ENCODE assay signal across 12 cellular contexts in the genomic region with DNA sequence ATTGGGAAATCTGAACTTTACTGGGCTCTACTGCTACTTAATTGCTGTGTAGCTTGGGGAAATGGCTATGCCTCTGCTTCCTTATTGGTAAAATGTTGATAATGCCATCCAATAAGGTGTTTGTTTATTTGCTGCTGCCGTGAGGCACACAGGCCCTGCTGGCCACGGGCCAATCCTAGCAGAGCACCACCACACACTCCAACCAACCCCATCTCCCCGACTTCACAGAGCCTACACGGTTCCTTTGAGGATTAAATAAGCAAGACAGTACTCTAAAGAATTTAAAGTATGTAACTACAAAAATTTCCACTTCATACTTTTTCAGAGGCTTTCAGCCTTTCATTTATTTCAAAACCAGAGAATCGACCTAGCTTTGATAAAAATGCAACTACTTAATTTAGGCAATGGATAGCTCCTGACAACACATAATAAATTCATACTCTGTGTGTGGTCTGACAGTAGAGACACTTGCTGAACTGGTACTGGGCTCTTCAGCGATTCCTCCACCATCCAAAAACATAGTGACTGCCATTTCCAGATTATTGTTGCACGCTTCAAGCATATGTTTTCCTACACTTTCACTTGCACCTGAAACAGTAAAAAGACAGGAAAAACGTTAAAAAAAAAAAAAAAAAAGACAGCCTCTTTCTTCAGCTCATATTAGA. TPM values are rescaled to one million over a fixed set of nuclear protein-coding genes. Genes with fewer than 3 reads are reported as not detected.
DNase-seq lines count a peak whose midpoint lies in the region; ATAC-seq and TF ChIP-seq lines count a peak whose summit lies in the region.
"Had no signal": no experiment of that assay in that cellular context is flagged by ENCODE, and none has a peak within 500 bp of the region (broad histone marks: within the 10 kb centered on the region; RNA-seq: fewer than 3 reads in every experiment).

No MANE protein-coding gene starts in this region.

- ATAC-seq in GM23338 (peak; percentile 66), GM21381 (IDR thresholded peaks at IDR 0.05; ENCODE audit: unreplicated experiment) (no peak)
- ATAC-seq: upper lobe of right lung had no signal

- H3K27ac ChIP-seq in ACC112 (ENCODE audit: low read depth, low read length) (peak overlapping the region; percentile 30; the same call in 1 of the 2 replicates), GM23338 (ENCODE audit: low read depth) (no peak overlapping the region)
- H3K27ac ChIP-seq: skin epidermis, upper lobe of right lung had no signal

- H2AFZ ChIP-seq in ACC112 (ENCODE audit: low read length, unreplicated experiment): no peak overlapping the region
- no peak overlapping the region for H2AFZ ChIP-seq in GM23338

- H3K9me3 Mint-ChIP-seq in GM23338: peaks cover 18% of the 10 kb centered on the region

- H3K4me2 ChIP-seq in GM23338: no peak overlapping the region

- no peak overlapping the region for H3K27ac Mint-ChIP-seq in GM23338

- H3K79me2 ChIP-seq in ACC112 (ENCODE audit: control insufficient read depth, insufficient read depth, low read length, unreplicated experiment): peaks cover 44% of the 10 kb centered on the region
- H3K79me2 ChIP-seq in GM23338 (replicated peaks; ENCODE audit: insufficient read depth): peaks cover 92% of the 10 kb centered on the region

- no peak for TF ChIP-seq CTCF in GM23338 (conservative IDR thresholded peaks at IDR 0.05; ENCODE audit: low read depth in 2 of 2)

- peaks cover 19% of the 10 kb centered on the region for H4K20me1 ChIP-seq in GM23338 (replicated peaks; ENCODE audit: insufficient read depth)

- H3K36me3 Mint-ChIP-seq in GM23338 (ENCODE audit: low read depth): peaks cover 41% of the 10 kb centered on the region

- H3K27me3 Mint-ChIP-seq in GM23338 (ENCODE audit: insufficient read depth, low read depth, poor library complexity): no peaks in the 10 kb centered on the region

- peak; percentile 50 for DNase-seq in GM23338 (ENCODE audit: low spot score)
- peak; percentile 89 for DNase-seq in amniotic epithelial cell (ENCODE audit: low read depth)
- DNase-seq in iPS-NIHi11 (ENCODE audit: low spot score): peak; percentile 37
- DNase-seq in NCI-H2196 treated with DMSO at 0.1 percent for 48 hours (lab: John Stamatoyannopoulos, UW; ENCODE audit: unreplicated experiment): no peak
- DNase-seq in NCI-H524 treated with DMSO at 0.1 percent for 48 hours (lab: John Stamatoyannopoulos, UW): no peak
- DNase-seq in activated CD4-positive, CD25-positive, alpha-beta regulatory T cell treated with anti-CD3 and anti-CD28 coated beads, Interleukin-2, amount 50 U/mL, for 72 hours: no peak
- DNase-seq: NCI-H2107, upper lobe of right lung had no signal

- no peak overlapping the region for H3K4me3 Mint-ChIP-seq in GM23338
- H3K4me3 Mint-ChIP-seq: CD14-positive monocyte had no signal

- H3K4me3 ChIP-seq in ACC112 (ENCODE audit: low read depth, low read length): peak overlapping the region; percentile 55
- H3K4me3 ChIP-seq in GM23338: no peak overlapping the region
- H3K4me3 ChIP-seq: skin epidermis, upper lobe of right lung had no signal

- H3K27me3 ChIP-seq in ACC112 (ENCODE audit: insufficient read depth, low read length): no peaks in the 10 kb centered on the region
- no peaks in the 10 kb centered on the region for H3K27me3 ChIP-seq in GM23338 (ENCODE audit: insufficient read depth)
- H3K27me3 ChIP-seq: upper lobe of right lung had no signal

- H3K4me1 ChIP-seq in ACC112 (ENCODE audit: control insufficient read depth, insufficient read depth, low read length, unreplicated experiment): peaks cover 14% of the 10 kb centered on the region
- no peaks in the 10 kb centered on the region for H3K4me1 ChIP-seq in GM23338 (ENCODE audit: insufficient read depth)
- H3K4me1 ChIP-seq: upper lobe of right lung had no signal

- H3K9me2 ChIP-seq in GM23338 (ENCODE audit: insufficient read depth): no peaks in the 10 kb centered on the region

- peaks cover 5% of the 10 kb centered on the region; the same call in 1 of the 2 replicates for H3K36me3 ChIP-seq in ACC112 (ENCODE audit: insufficient read depth, low read length)
- no peaks in the 10 kb centered on the region; the same call in 1 of the 2 replicates for H3K36me3 ChIP-seq in GM23338 (ENCODE audit: insufficient read depth)

- no peaks in the 10 kb centered on the region; the same call in 2 of the 3 replicates for H3K4me1 Mint-ChIP-seq in GM23338

- H3F3A ChIP-seq in GM23338 (replicated peaks; ENCODE audit: low read depth): no peaks in the 10 kb centered on the region

TF ChIP-seq in GM23338, 12 proteins besides CTCF, POLR2A, EP300 and RAD21 (continues in another document):
- TF ChIP-seq STAT1 (IDR thresholded peaks at IDR 0.05; ENCODE audit: unreplicated experiment): no peak
- TF ChIP-seq, protein P1, sequence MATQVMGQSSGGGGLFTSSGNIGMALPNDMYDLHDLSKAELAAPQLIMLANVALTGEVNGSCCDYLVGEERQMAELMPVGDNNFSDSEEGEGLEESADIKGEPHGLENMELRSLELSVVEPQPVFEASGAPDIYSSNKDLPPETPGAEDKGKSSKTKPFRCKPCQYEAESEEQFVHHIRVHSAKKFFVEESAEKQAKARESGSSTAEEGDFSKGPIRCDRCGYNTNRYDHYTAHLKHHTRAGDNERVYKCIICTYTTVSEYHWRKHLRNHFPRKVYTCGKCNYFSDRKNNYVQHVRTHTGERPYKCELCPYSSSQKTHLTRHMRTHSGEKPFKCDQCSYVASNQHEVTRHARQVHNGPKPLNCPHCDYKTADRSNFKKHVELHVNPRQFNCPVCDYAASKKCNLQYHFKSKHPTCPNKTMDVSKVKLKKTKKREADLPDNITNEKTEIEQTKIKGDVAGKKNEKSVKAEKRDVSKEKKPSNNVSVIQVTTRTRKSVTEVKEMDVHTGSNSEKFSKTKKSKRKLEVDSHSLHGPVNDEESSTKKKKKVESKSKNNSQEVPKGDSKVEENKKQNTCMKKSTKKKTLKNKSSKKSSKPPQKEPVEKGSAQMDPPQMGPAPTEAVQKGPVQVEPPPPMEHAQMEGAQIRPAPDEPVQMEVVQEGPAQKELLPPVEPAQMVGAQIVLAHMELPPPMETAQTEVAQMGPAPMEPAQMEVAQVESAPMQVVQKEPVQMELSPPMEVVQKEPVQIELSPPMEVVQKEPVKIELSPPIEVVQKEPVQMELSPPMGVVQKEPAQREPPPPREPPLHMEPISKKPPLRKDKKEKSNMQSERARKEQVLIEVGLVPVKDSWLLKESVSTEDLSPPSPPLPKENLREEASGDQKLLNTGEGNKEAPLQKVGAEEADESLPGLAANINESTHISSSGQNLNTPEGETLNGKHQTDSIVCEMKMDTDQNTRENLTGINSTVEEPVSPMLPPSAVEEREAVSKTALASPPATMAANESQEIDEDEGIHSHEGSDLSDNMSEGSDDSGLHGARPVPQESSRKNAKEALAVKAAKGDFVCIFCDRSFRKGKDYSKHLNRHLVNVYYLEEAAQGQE (IDR thresholded peaks at IDR 0.05; ENCODE audit: unreplicated experiment): no peak

RNA-seq across cellular contexts. Expression of a gene that starts 25.3 kb away (rescaled TPM):
- total RNA-seq in GM23338 (2014; rRNA removed; shearing (Covaris generic)): 45.2 and 46.2 TPM in 2 replicates
- polyA plus RNA-seq in GM23338 (2016; fragmentation: Nextera tagmentation; extraction: Ambion mirVana): 27.6 and 37.9 TPM in 2 replicates

Comparison
In these comparisons a context has a peak if more than half of its experiments do, and no peak if none do; other contexts are left out.
1. DNase-seq: peak in GM23338 (single experiment), amniotic epithelial cell (single experiment) and iPS-NIHi11 (single experiment); none in NCI-H2196 treated with DMSO at 0.1 percent for 48 hours (single experiment), NCI-H524 treated with DMSO at 0.1 percent for 48 hours (single experiment) and activated CD4-positive, CD25-positive, alpha-beta regulatory T cell treated with anti-CD3 and anti-CD28 coated beads, Interleukin-2, amount 50 U/mL, for 72 hours (single experiment).